15 cellular contexts compared by ENCODE assay signal in the genomic region with DNA sequence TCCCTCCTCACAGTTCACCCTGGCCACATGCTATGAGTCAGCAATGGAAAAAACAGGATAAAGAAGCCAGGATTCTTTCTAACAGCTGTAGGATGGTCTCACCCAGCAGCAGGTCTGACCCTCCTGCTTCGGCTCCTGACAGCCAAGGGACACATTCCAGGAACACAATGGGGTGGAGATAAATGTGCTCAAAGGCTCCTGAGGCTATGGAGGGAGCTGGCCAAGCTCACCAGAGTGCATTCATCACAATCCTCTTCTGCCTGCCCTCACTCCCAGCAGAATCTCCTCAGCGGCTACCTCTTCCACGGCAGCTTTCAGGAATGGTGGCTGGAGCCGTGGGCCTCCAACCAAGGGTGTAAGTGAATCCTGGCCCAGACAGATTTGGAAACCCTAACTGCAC.
"Had no signal": no experiment of that assay in that cellular context is flagged by ENCODE, and none has a peak within 500 bp of the region (broad histone marks: within the 10 kb centered on the region; RNA-seq: fewer than 3 reads in every experiment).

No MANE protein-coding gene starts in this region.

- ATAC-seq: gastrocnemius medialis; left cardiac atrium; stimulated activated naive CD8-positive, alpha-beta T cell treated with anti-CD3 and anti-CD28 coated beads, Interleukin-15, Interleukin-2, amounts not matched to agents 100 U/mL and 50 U/mL, for 24 hours had no signal

- H3K27ac ChIP-seq: gastrocnemius medialis, spleen had no signal

- H3K36me3 ChIP-seq: gastrocnemius medialis had no signal

- H3K27me3 ChIP-seq: gastrocnemius medialis, spleen had no signal

- H3K4me3 ChIP-seq: gastrocnemius medialis, spleen had no signal

- DNase-seq: activated CD4-positive, alpha-beta memory T cell treated with anti-CD3 and anti-CD28 coated beads for 36 hours; activated CD4-positive, alpha-beta T cell treated with anti-CD3 and anti-CD28 coated beads for 4 hours; activated CD4-positive, CD25-positive, alpha-beta regulatory T cell; activated naive CD4-positive, alpha-beta T cell treated with Interleukin-2 at 50 U/mL for 16 hours; activated naive CD8-positive, alpha-beta T cell treated with anti-CD3 and anti-CD28 coated beads for 36 hours; activated T-cell treated with anti-CD3 and anti-CD28 coated beads, Interleukin-2, amount 50 U/mL, for 48 hours; effector CD4-positive, alpha-beta T cell; erythroblast; gastrocnemius medialis; hippocampal formation; left cardiac atrium; spleen; stimulated activated CD4-positive, alpha-beta T cell treated with anti-CD3 and anti-CD28 coated beads, Interleukin-4, amount 100 ng/mL, for 4 hours; stimulated activated naive CD8-positive, alpha-beta T cell treated with anti-CD3 and anti-CD28 coated beads, Interleukin-15, Interleukin-2, amounts not matched to agents 100 U/mL and 50 U/mL, for 24 hours; T-helper 9 cell had no signal

- H3K4me1 ChIP-seq: gastrocnemius medialis, spleen had no signal
